8 cellular contexts compared by ENCODE assay signal in genomic region chr2:53851052-53851757, GRCh38. TPM values are rescaled to one million over a fixed set of nuclear protein-coding genes. Genes with fewer than 3 reads are reported as not detected.
DNase-seq lines count a peak whose midpoint lies in the region; ATAC-seq, FAIRE-seq and TF ChIP-seq lines count a peak whose summit lies in the region.
"Not testable (repeated sequence)": the region's sequence is repeated elsewhere in the genome, so short reads cannot be mapped to it uniquely, and the experiment has no call there.
"Had no signal": no experiment of that assay in that cellular context is flagged by ENCODE, and none has a peak within 500 bp of the region (broad histone marks: within the 10 kb centered on the region; RNA-seq: fewer than 3 reads in every experiment).

No MANE protein-coding gene starts in this region.

- H3K9me3 ChIP-seq in adipocyte (ENCODE audit: control insufficient read depth, low read length); liver (ENCODE audit: control insufficient read depth in 4 of 4, low read length in 3 of 4); pancreas; small intestine (ENCODE audit: control insufficient read depth, low read depth): not testable (repeated sequence)

- not testable (repeated sequence) for TF ChIP-seq CTCF in choroid plexus epithelial cell (conservative IDR thresholded peaks at IDR 0.05; ENCODE audit: low read depth, low read length); foreskin keratinocyte (conservative IDR thresholded peaks at IDR 0.05); liver (IDR thresholded peaks at IDR 0.05; ENCODE audit: low read depth, low read length, missing input control); pancreas (IDR thresholded peaks at IDR 0.05)

- H3K9ac ChIP-seq in adipocyte (ENCODE audit: low read length); liver (ENCODE audit: low read depth in 1 of 2, low read length in 2 of 2): not testable (repeated sequence)

- TF ChIP-seq RAD21 in liver (IDR thresholded peaks at IDR 0.05): peak; percentile 47 to 50

- 61% methylated on average over 9 of the region's 9 CpGs for WGBS in liver
- 71% methylated on average over 9 of the region's 9 CpGs for WGBS in pancreas, 2 donors
- 70 to 84% (median 76%) methylated on average over 9 of the region's 9 CpGs for WGBS in small intestine, 3 donors

- not testable (repeated sequence) for H3K4me3 ChIP-seq in adipocyte (ENCODE audit: low read length); choroid plexus epithelial cell (ENCODE audit: low read depth, low read length); liver (ENCODE audit: low read depth in 1 of 3, low read length in 3 of 3); pancreas; small intestine (ENCODE audit: low read depth in 1 of 2, low read length in 2 of 2)

- H3K27ac ChIP-seq in foreskin keratinocyte; small intestine (ENCODE audit: low read depth in 1 of 2, low read length in 1 of 2): not testable (repeated sequence)
- peak overlapping the region; percentile 76 to 86 for H3K27ac ChIP-seq in liver (ENCODE audit: low read depth in 1 of 2, low read length in 2 of 2)
- peak overlapping the region in 1 of 4 donors; percentile 2 for H3K27ac ChIP-seq in pancreas

- ATAC-seq in foreskin keratinocyte (peak; percentile 21), pancreas (peak; percentile 57 to 78 (median 62))

- not testable (repeated sequence) for H3K27me3 ChIP-seq in adipocyte (replicated peaks; ENCODE audit: control insufficient read depth, insufficient read depth, low read length); foreskin keratinocyte; liver (ENCODE audit: control insufficient read depth in 4 of 4, insufficient read depth in 4 of 4, low read length in 3 of 4); pancreas; small intestine (ENCODE audit: control insufficient read depth in 2 of 2, insufficient read depth in 2 of 2, low read length in 2 of 2)

- intact Hi-C loops in pancreas (cut with DNase I): not testable (repeated sequence)

- DNase-seq in HuH-7 (ENCODE audit: low spot score) (peak; percentile 88), adipocyte (ENCODE audit: low read depth) (peak; percentile 15), choroid plexus epithelial cell (ENCODE audit: low read depth) (peak; percentile 21), small intestine (peak; percentile 71)
- not testable (repeated sequence) for DNase-seq in foreskin keratinocyte, pancreas

- H3K4me1 ChIP-seq in adipocyte (ENCODE audit: control insufficient read depth, insufficient read depth, low read length); foreskin keratinocyte; liver (ENCODE audit: control insufficient read depth in 4 of 4, insufficient read depth in 4 of 4, low read length in 3 of 4); pancreas; small intestine (ENCODE audit: control insufficient read depth in 2 of 2, insufficient read depth in 1 of 2, low read depth in 1 of 2, low read length in 1 of 2): not testable (repeated sequence)

- FAIRE-seq in pancreas (lab: Jason Lieb, UNC); small intestine (lab: Jason Lieb, UNC): not testable (repeated sequence)

- H3K36me3 ChIP-seq in adipocyte (ENCODE audit: control insufficient read depth, insufficient read depth, low read length, severe bottlenecking): peaks cover 20% of the 10 kb centered on the region
- peaks cover 5 to 18% (median 7%) of the 10 kb centered on the region in 4 donors for H3K36me3 ChIP-seq in liver (ENCODE audit: control insufficient read depth in 4 of 4, insufficient read depth in 3 of 4, low read depth in 1 of 4, low read length in 3 of 4)
- not testable (repeated sequence) for H3K36me3 ChIP-seq in pancreas; small intestine (ENCODE audit: control insufficient read depth in 2 of 2, insufficient read depth in 2 of 2, low read length in 2 of 2)

TF ChIP-seq in liver, 16 proteins besides CTCF, POLR2A, EP300 and RAD21:
- TF ChIP-seq SP1 (IDR thresholded peaks at IDR 0.05): peak; percentile 81
- TF ChIP-seq FOXA2 (IDR thresholded peaks at IDR 0.05): peak; percentile 51
- peak; percentile 90 to 92 for TF ChIP-seq RXRA (IDR thresholded peaks at IDR 0.05)
- peak; percentile 76 to 80 for TF ChIP-seq JUND (IDR thresholded peaks at IDR 0.05)
- TF ChIP-seq FOXA1 (IDR thresholded peaks at IDR 0.05): peak; percentile 61
- TF ChIP-seq ZBTB33 (IDR thresholded peaks at IDR 0.05): peak; percentile 65
- TF ChIP-seq GABPA (IDR thresholded peaks at IDR 0.05 in 1 of 2, conservative IDR thresholded peaks at IDR 0.05 in 1 of 2): peak in 1 of 2 donors; percentile 41
- TF ChIP-seq TAF1 (conservative IDR thresholded peaks at IDR 0.05): peak; percentile 69
- TF ChIP-seq HNF4G (IDR thresholded peaks at IDR 0.05): peak; percentile 71
- TF ChIP-seq YY1 (IDR thresholded peaks at IDR 0.05): peak; percentile 71
- peak; percentile 57 for TF ChIP-seq REST (IDR thresholded peaks at IDR 0.05)
- peak; percentile 89 to 90 for TF ChIP-seq HNF4A (conservative IDR thresholded peaks at IDR 0.05)

RNA-seq across cellular contexts. Expression of gene GPR75, which starts 8.6 kb away (rescaled TPM):
- total RNA-seq in foreskin keratinocyte (1.6 and 2.2 TPM in 2 replicates), liver (1 to 10 TPM; 2.5 to 5.4 TPM), pancreas (1 to 10 TPM; 1.1 to 1.9 (median 1.6) TPM)
- polyA plus RNA-seq in foreskin keratinocyte (0.06 and 0.11 TPM in 2 replicates), liver (under 1 TPM; 0.21 to 0.35 TPM), pancreas (1 to 10 TPM; 1.3 to 1.5 TPM), small intestine (under 1 TPM in 2 of 3 donors, not detected in 1; 0.27 to 0.52 TPM)
- polyA plus RNA-seq: CD4-positive, CD25-positive, alpha-beta regulatory T cell had no signal
